1 cellular context compared by ENCODE assay signal in genomic region chr7:28591725-28592331, GRCh38.
TF ChIP-seq lines count a peak whose summit lies in the region.

No MANE protein-coding gene starts in this region.

TF ChIP-seq in GM12878, 131 proteins besides CTCF, POLR2A, EP300 and RAD21 (continued from another document):
- TF ChIP-seq GABPA (IDR thresholded peaks at IDR 0.05; ENCODE audit: low read depth), result no peak
- TF ChIP-seq TAF1 (IDR thresholded peaks at IDR 0.05; ENCODE audit: borderline replicate concordance, low read depth, low read length), result no peak
- TF ChIP-seq MLLT1 (IDR thresholded peaks at IDR 0.05), result no peak
- no peak for TF ChIP-seq NRF1 (conservative IDR thresholded peaks at IDR 0.05; ENCODE audit: low read depth, low read length)
- TF ChIP-seq NFYA (IDR thresholded peaks at IDR 0.05; ENCODE audit: borderline replicate concordance, low read depth, low read length), result no peak
- TF ChIP-seq BCL11A (IDR thresholded peaks at IDR 0.05; ENCODE audit: low read depth, low read length), result no peak
- TF ChIP-seq MEF2A (IDR thresholded peaks at IDR 0.05; ENCODE audit: insufficient read depth, low read depth, low read length), result no peak
- no peak for TF ChIP-seq ELK1 (IDR thresholded peaks at IDR 0.05; ENCODE audit: low read depth, low read length)
- TF ChIP-seq SMAD1 (IDR thresholded peaks at IDR 0.05; ENCODE audit: low read depth, partially characterized antibody), result no peak
- TF ChIP-seq SPI1 (IDR thresholded peaks at IDR 0.05; ENCODE audit: borderline replicate concordance, insufficient read depth, low read depth, low read length), result no peak
- TF ChIP-seq ATF2 (IDR thresholded peaks at IDR 0.05; ENCODE audit: low read length), result no peak
- TF ChIP-seq ASH2L (IDR thresholded peaks at IDR 0.05; ENCODE audit: borderline replicate concordance, low read depth), result no peak
- no peak for TF ChIP-seq TCF12 (IDR thresholded peaks at IDR 0.05; ENCODE audit: low read depth, low read length)
- TF ChIP-seq CEBPB (IDR thresholded peaks at IDR 0.05; ENCODE audit: borderline replicate concordance in 1 of 2, low read depth in 2 of 2, low read length in 2 of 2), result no peak
